In genomic region chr3:59654953-59655430, GRCh38 we compare ENCODE assay signal across 14 cellular contexts.
"Had no signal": no experiment of that assay in that cellular context is flagged by ENCODE, and none has a peak within 500 bp of the region (broad histone marks: within the 10 kb centered on the region; RNA-seq: fewer than 3 reads in every experiment).

No MANE protein-coding gene starts in this region.

- H3K27ac Mint-ChIP-seq: activated CD8-positive, alpha-beta memory T cell treated with anti-CD3 and anti-CD28 coated beads, Interleukin-2, amount 10 ng/mL, durations not matched to agents 7 days and 5 days; activated naive CD4-positive, alpha-beta T cell treated with anti-CD3 and anti-CD28 coated beads, Interleukin-2, amount 50 U/mL, for 72 hours; activated T-cell treated with anti-CD3 and anti-CD28 coated beads, Interleukin-2, amount 50 U/mL, for 24 hours; natural killer cell treated with Interleukin-12 subunit alpha and Interleukin-12 subunit beta and Interleukin-15 and Interleukin-18, amount 100 ng/mL, for 72 hours; stimulated activated naive CD8-positive, alpha-beta T cell treated with anti-CD3 and anti-CD28 coated beads, Interleukin-15, amount 100 ng/mL, for 72 hours had no signal

- H3K36me3 Mint-ChIP-seq: activated CD8-positive, alpha-beta memory T cell treated with anti-CD3 and anti-CD28 coated beads, Interleukin-2, amount 10 ng/mL, durations not matched to agents 7 days and 5 days had no signal

- H3K27me3 ChIP-seq: sigmoid colon had no signal

- H3K4me3 ChIP-seq: lung, sigmoid colon had no signal

- H3K27ac ChIP-seq: sigmoid colon had no signal

- ATAC-seq: activated CD8-positive, alpha-beta memory T cell treated with anti-CD3 and anti-CD28 coated beads, Interleukin-2, amount 10 ng/mL, durations not matched to agents 7 days and 5 days; activated naive CD4-positive, alpha-beta T cell treated with anti-CD3 and anti-CD28 coated beads, Interleukin-2, amount 50 U/mL, for 72 hours; natural killer cell treated with Interleukin-12 subunit alpha and Interleukin-12 subunit beta and Interleukin-15 and Interleukin-18, amount 100 ng/mL, for 72 hours; stimulated activated naive CD8-positive, alpha-beta T cell treated with anti-CD3 and anti-CD28 coated beads, Interleukin-15, amount 100 ng/mL, for 72 hours had no signal

- H3K4me3 Mint-ChIP-seq: activated CD8-positive, alpha-beta memory T cell treated with anti-CD3 and anti-CD28 coated beads, Interleukin-2, amount 10 ng/mL, durations not matched to agents 7 days and 5 days; activated T-cell treated with anti-CD3 and anti-CD28 coated beads, Interleukin-2, amount 50 U/mL, for 24 hours; natural killer cell treated with Interleukin-12 subunit alpha and Interleukin-12 subunit beta and Interleukin-15 and Interleukin-18, amount 100 ng/mL, for 72 hours; stimulated activated naive CD8-positive, alpha-beta T cell treated with anti-CD3 and anti-CD28 coated beads, Interleukin-15, amount 100 ng/mL, for 72 hours had no signal

- H3K27me3 Mint-ChIP-seq: activated T-cell treated with anti-CD3 and anti-CD28 coated beads, Interleukin-2, amount 50 U/mL, for 24 hours; natural killer cell treated with Interleukin-12 subunit alpha and Interleukin-12 subunit beta and Interleukin-15 and Interleukin-18, amount 100 ng/mL, for 72 hours had no signal

- DNase-seq: activated CD4-positive, alpha-beta T cell treated with anti-CD3 and anti-CD28 coated beads for 1 hour; activated CD4-positive, alpha-beta T cell treated with anti-CD3 and anti-CD28 coated beads, Interleukin-2, amount 50 U/mL, for 48 hours; activated CD8-positive, alpha-beta memory T cell treated with anti-CD3 and anti-CD28 coated beads, Interleukin-2, amount 10 ng/mL, durations not matched to agents 7 days and 5 days; activated effector memory CD4-positive, alpha-beta T cell treated with anti-CD3 and anti-CD28 coated beads, Interleukin-2, amount 50 U/mL, for 16 hours; activated T-cell treated with anti-CD3 and anti-CD28 coated beads, Interleukin-2, amount 50 U/mL, for 24 hours; hypothalamus; occipital lobe; sigmoid colon; stimulated activated CD4-positive, alpha-beta T cell treated with anti-CD3 and anti-CD28 coated beads, Interleukin-12 subunit alpha, Interleukin-12 subunit beta, amount 100 ng/mL, for 4 hours; stimulated activated CD4-positive, alpha-beta T cell treated with anti-CD3 and anti-CD28 coated beads, Interleukin-4, amount 100 ng/mL, for 1 hour; stimulated activated naive CD8-positive, alpha-beta T cell treated with anti-CD3 and anti-CD28 coated beads, Interleukin-15, amount 100 ng/mL, for 72 hours had no signal

- H3K36me3 ChIP-seq: sigmoid colon had no signal

- H3K4me1 ChIP-seq: sigmoid colon had no signal

- H3K4me1 Mint-ChIP-seq: activated CD8-positive, alpha-beta memory T cell treated with anti-CD3 and anti-CD28 coated beads, Interleukin-2, amount 10 ng/mL, durations not matched to agents 7 days and 5 days; stimulated activated naive CD8-positive, alpha-beta T cell treated with anti-CD3 and anti-CD28 coated beads, Interleukin-15, amount 100 ng/mL, for 72 hours had no signal
